ENCODE assay signal across 1 cellular context in the genomic region with DNA sequence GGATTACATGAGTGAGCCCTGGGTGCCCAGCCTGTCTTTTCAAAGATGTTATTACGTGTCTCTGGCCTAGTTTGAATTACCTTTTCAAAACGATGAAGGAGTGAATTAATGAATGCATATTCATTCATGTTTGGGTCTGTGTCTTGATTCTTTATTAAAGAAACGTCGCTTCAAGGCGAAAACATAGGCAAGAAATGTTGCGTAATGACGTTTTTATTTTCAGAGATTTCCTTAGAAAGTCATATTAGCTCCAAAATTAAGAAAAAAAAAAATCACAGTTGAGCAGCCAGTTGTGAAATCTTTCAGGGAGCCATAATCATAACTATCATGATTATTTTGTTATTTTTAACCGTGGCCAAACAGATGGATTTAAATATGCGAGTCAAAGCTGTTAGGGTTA.
TF ChIP-seq lines count a peak whose summit lies in the region.

No MANE protein-coding gene starts in this region.

TF ChIP-seq in HepG2, 621 proteins besides CTCF, POLR2A, EP300 and RAD21:
- TF ChIP-seq RBAK (CRISPR knock-in tag; IDR thresholded peaks at IDR 0.05) (no peak), ZSCAN25 (CRISPR knock-in tag; IDR thresholded peaks at IDR 0.05) (no peak), CEBPB (IDR thresholded peaks at IDR 0.05; ENCODE audit: borderline replicate concordance, low read depth, low read length) (peak; percentile 73; the same call in 1 of the 2 replicates), HOXA9 (CRISPR knock-in tag; IDR thresholded peaks at IDR 0.05; ENCODE audit: borderline replicate concordance) (no peak), NR3C1 (CRISPR knock-in tag; IDR thresholded peaks at IDR 0.05) (no peak), HIVEP1 (CRISPR knock-in tag; IDR thresholded peaks at IDR 0.05) (no peak), FUBP1 (CRISPR knock-in tag; IDR thresholded peaks at IDR 0.05; ENCODE audit: borderline replicate concordance) (no peak)
- TF ChIP-seq, protein P1, sequence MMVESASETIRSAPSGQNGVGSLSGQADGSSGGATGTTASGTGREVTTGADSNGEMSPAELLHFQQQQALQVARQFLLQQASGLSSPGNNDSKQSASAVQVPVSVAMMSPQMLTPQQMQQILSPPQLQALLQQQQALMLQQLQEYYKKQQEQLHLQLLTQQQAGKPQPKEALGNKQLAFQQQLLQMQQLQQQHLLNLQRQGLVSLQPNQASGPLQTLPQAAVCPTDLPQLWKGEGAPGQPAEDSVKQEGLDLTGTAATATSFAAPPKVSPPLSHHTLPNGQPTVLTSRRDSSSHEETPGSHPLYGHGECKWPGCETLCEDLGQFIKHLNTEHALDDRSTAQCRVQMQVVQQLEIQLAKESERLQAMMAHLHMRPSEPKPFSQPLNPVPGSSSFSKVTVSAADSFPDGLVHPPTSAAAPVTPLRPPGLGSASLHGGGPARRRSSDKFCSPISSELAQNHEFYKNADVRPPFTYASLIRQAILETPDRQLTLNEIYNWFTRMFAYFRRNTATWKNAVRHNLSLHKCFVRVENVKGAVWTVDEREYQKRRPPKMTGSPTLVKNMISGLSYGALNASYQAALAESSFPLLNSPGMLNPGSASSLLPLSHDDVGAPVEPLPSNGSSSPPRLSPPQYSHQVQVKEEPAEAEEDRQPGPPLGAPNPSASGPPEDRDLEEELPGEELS (CRISPR knock-in tag; IDR thresholded peaks at IDR 0.05) = no peak
